28 cellular contexts compared by ENCODE assay signal in the genomic region with DNA sequence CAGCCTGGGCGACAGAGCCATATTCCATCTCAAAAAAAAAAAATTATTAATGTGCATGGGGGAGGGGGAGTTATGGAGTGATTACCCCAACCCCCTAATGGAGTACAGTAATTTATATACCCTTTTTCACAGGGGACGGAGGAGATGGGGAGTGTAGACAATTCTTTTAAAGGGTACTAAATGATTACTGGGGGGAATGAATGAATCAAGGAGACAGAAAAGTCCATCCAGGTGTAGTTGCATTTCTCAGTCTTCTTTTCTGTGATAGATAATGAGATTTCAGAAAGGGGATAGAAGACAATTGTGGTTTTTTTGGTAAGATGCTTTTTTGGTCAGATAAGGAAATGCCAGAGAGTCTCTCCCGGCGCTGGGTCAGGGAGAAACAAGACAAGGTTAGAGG.
"Had no signal": no experiment of that assay in that cellular context is flagged by ENCODE, and none has a peak within 500 bp of the region (broad histone marks: within the 10 kb centered on the region; RNA-seq: fewer than 3 reads in every experiment).

No MANE protein-coding gene starts in this region.

- DNase-seq: dorsolateral prefrontal cortex; effector CD8-positive, alpha-beta T cell; endodermal cell; foreskin fibroblast; heart right ventricle; hippocampal formation; left cardiac atrium; left lung; mesenchymal stem cell; mucosa of descending colon; naive B cell; pancreas; right lobe of liver; small intestine; stimulated activated CD4-positive, alpha-beta T cell treated with anti-CD3 and anti-CD28 coated beads, Interleukin-15, amount 100 ng/mL, for 24 hours; stimulated activated CD4-positive, alpha-beta T cell treated with anti-CD3 and anti-CD28 coated beads, Interleukin-2, amount 100 ng/mL, for 48 hours; stimulated activated naive B cell treated with anti-CD40 and anti-IgM and Interleukin-4, amounts not matched to agents 10 μg/mL and 1 μg/mL and 100 μg/mL, for 72 hours; transverse colon had no signal

- H3K4me3 Mint-ChIP-seq: endodermal cell; mesothelial cell of epicardium; natural killer cell treated with Interleukin-12 subunit alpha and Interleukin-12 subunit beta and Interleukin-15 and Interleukin-18, amount 100 ng/mL, for 72 hours; neural crest cell; stimulated activated naive B cell treated with anti-CD40 and anti-IgM and Interleukin-4, amounts not matched to agents 10 μg/mL and 1 μg/mL and 100 μg/mL, for 72 hours; stimulated activated naive CD8-positive, alpha-beta T cell treated with anti-CD3 and anti-CD28 coated beads, Interleukin-15, Interleukin-2, amounts not matched to agents 100 ng/mL and 50 ng/mL, for 24 hours had no signal

- ATAC-seq: gastroesophageal sphincter; heart right ventricle; left cardiac atrium; left lung; mucosa of descending colon; natural killer cell treated with Interleukin-12 subunit alpha and Interleukin-12 subunit beta and Interleukin-15 and Interleukin-18, amount 100 ng/mL, for 72 hours; pancreas; right lobe of liver; stimulated activated naive B cell treated with anti-CD40 and anti-IgM and Interleukin-4, amounts not matched to agents 10 μg/mL and 1 μg/mL and 100 μg/mL, for 72 hours had no signal

- H3K36me3 ChIP-seq: left lung, neutrophil, pancreas, right lobe of liver, suprapubic skin, transverse colon, vagina had no signal

- H3K4me1 ChIP-seq: left lung, pancreas had no signal

- H3K27ac ChIP-seq: epithelial cell of prostate, gastroesophageal sphincter, heart right ventricle, left lung, neutrophil, pancreas, right lobe of liver, suprapubic skin, transverse colon, vagina had no signal

- H3K27me3 ChIP-seq: dorsolateral prefrontal cortex, gastroesophageal sphincter, heart right ventricle, left lung, neutrophil, pancreas, right lobe of liver, suprapubic skin, transverse colon, vagina had no signal

- H3K9me3 ChIP-seq: gastroesophageal sphincter, heart right ventricle, left lung, mucosa of descending colon, neutrophil, pancreas, right lobe of liver, suprapubic skin, transverse colon, vagina had no signal

- H3K27me3 Mint-ChIP-seq: naive B cell; natural killer cell treated with Interleukin-12 subunit alpha and Interleukin-12 subunit beta and Interleukin-15 and Interleukin-18, amount 100 ng/mL, for 72 hours; stimulated activated naive B cell treated with anti-CD40 and anti-IgM and Interleukin-4, amounts not matched to agents 10 μg/mL and 1 μg/mL and 100 μg/mL, for 72 hours; stimulated activated naive CD8-positive, alpha-beta T cell treated with anti-CD3 and anti-CD28 coated beads, Interleukin-15, Interleukin-2, amounts not matched to agents 100 ng/mL and 50 ng/mL, for 24 hours had no signal

- H3K4me3 ChIP-seq: dorsolateral prefrontal cortex, gastroesophageal sphincter, heart right ventricle, left lung, mucosa of descending colon, pancreas, right lobe of liver, suprapubic skin, transverse colon, vagina had no signal

- H3K36me3 Mint-ChIP-seq: mesothelial cell of epicardium; natural killer cell treated with Interleukin-12 subunit alpha and Interleukin-12 subunit beta and Interleukin-15 and Interleukin-18, amount 100 ng/mL, for 72 hours had no signal

- H3K9me3 Mint-ChIP-seq: endodermal cell; mesothelial cell of epicardium; naive B cell; natural killer cell treated with Interleukin-12 subunit alpha and Interleukin-12 subunit beta and Interleukin-15 and Interleukin-18, amount 100 ng/mL, for 72 hours; neural crest cell; stimulated activated naive CD8-positive, alpha-beta T cell treated with anti-CD3 and anti-CD28 coated beads, Interleukin-15, Interleukin-2, amounts not matched to agents 100 ng/mL and 50 ng/mL, for 24 hours had no signal

- H3K27ac Mint-ChIP-seq: endodermal cell; naive B cell; natural killer cell treated with Interleukin-12 subunit alpha and Interleukin-12 subunit beta and Interleukin-15 and Interleukin-18, amount 100 ng/mL, for 72 hours; stimulated activated naive B cell treated with anti-CD40 and anti-IgM and Interleukin-4, amounts not matched to agents 10 μg/mL and 1 μg/mL and 100 μg/mL, for 72 hours; stimulated activated naive CD8-positive, alpha-beta T cell treated with anti-CD3 and anti-CD28 coated beads, Interleukin-15, Interleukin-2, amounts not matched to agents 100 ng/mL and 50 ng/mL, for 24 hours had no signal

- FAIRE-seq: islet of Langerhans, pancreas, small intestine had no signal
